13 cellular contexts compared by ENCODE assay signal in the genomic region with DNA sequence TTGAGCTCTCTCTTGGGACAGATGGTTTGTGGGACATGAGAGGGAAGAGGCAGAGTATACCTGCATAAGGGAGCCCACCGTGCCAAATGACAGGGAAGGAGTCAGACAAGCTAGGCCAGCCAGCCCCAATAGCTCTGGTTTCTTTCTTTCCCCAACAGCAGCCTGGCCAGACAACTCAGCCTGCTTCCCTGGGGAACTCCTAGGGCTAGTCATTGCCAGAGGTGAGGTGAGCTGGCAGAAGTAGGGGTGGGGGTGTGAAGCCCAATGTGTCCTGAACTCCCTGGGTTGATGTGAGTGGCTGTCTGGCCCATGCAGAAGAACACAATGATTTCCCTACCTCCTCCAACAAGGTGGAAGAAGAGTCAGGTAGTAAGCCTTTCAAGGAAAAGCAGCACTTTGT.
DNase-seq lines count a peak whose midpoint lies in the region; ATAC-seq and TF ChIP-seq lines count a peak whose summit lies in the region.
"Had no signal": no experiment of that assay in that cellular context is flagged by ENCODE, and none has a peak within 500 bp of the region (broad histone marks: within the 10 kb centered on the region; RNA-seq: fewer than 3 reads in every experiment).

No MANE protein-coding gene starts in this region.

- WGBS in esophagus, 2 donors: 88 to 100% methylated on average over 1 of the region's 1 CpG

- no peaks in the 10 kb centered on the region for H3K27me3 ChIP-seq in esophagus (ENCODE audit: control insufficient read depth in 1 of 2, insufficient read depth in 2 of 2, low read length in 2 of 2)
- H3K27me3 ChIP-seq in lower lobe of right lung (ENCODE audit: low read depth): no peaks in the 10 kb centered on the region

- peak overlapping the region; percentile 27 to 36 for H3K27ac ChIP-seq in esophagus (ENCODE audit: low read depth in 2 of 2, low read length in 1 of 2)
- no peak overlapping the region for H3K27ac ChIP-seq in lower lobe of right lung

- H3K4me1 Mint-ChIP-seq in activated CD4-positive, alpha-beta memory T cell treated with anti-CD3 and anti-CD28 coated beads for 36 hours (ENCODE audit: low read depth): peaks cover 18% of the 10 kb centered on the region
- H3K4me1 Mint-ChIP-seq in activated CD4-positive, alpha-beta memory T cell treated with anti-CD3 and anti-CD28 coated beads, Interleukin-2, amount 10 ng/mL, durations not matched to agents 7 days and 5 days: peaks cover 11% of the 10 kb centered on the region
- H3K4me1 Mint-ChIP-seq in stimulated activated effector memory CD8-positive, alpha-beta T cell treated with anti-CD3 and anti-CD28 coated beads, Interleukin-12 subunit alpha, Interleukin-12 subunit beta, amount 100 ng/mL, for 72 hours: peaks cover 38% of the 10 kb centered on the region
- peaks cover 10% of the 10 kb centered on the region for H3K4me1 Mint-ChIP-seq in activated CD8-positive, alpha-beta memory T cell treated with anti-CD3 and anti-CD28 coated beads, Interleukin-2, amount 10 ng/mL, durations not matched to agents 7 days and 5 days

- H3K4me3 ChIP-seq in esophagus (ENCODE audit: low read depth in 1 of 2, low read length in 2 of 2) (no peak overlapping the region), lower lobe of right lung (no peak overlapping the region)

- intact Hi-C loops in activated CD4-positive, alpha-beta memory T cell treated with anti-CD3 and anti-CD28 coated beads for 36 hours (cut with micrococcal nuclease): no loop called here
- intact Hi-C loops in lower lobe of right lung (cut with DNase I): no loop called here

- CTCF ChIA-PET in activated CD4-positive, alpha-beta memory T cell treated with anti-CD3 and anti-CD28 coated beads for 36 hours (lab: Charles Lee): no interaction called here
- CTCF ChIA-PET in activated CD4-positive, alpha-beta memory T cell treated with anti-CD3 and anti-CD28 coated beads, Interleukin-2, amount 10 ng/mL, durations not matched to agents 7 days and 5 days (lab: Charles Lee): no interaction called here
- CTCF ChIA-PET in activated CD8-positive, alpha-beta memory T cell treated with anti-CD3 and anti-CD28 coated beads, Interleukin-2, amount 10 ng/mL, durations not matched to agents 7 days and 5 days (lab: Charles Lee): interaction anchor here (0.9 kb wide), 1 partner anchor 23 kb away, joined by 3 read pairs; no protein-coding TSS in a partner anchor

- H3K9me3 ChIP-seq in esophagus (ENCODE audit: control insufficient read depth in 2 of 2, insufficient read depth in 1 of 2, low read depth in 1 of 2, low read length in 1 of 2): no peaks in the 10 kb centered on the region
- no peaks in the 10 kb centered on the region for H3K9me3 ChIP-seq in lower lobe of right lung
- H3K9me3 ChIP-seq: SK-N-SH had no signal

- H3K4me1 ChIP-seq in esophagus (ENCODE audit: control insufficient read depth in 2 of 2, insufficient read depth in 2 of 2, low read length in 1 of 2): peaks cover 0 to 14% of the 10 kb centered on the region in 2 donors
- no peaks in the 10 kb centered on the region for H3K4me1 ChIP-seq in lower lobe of right lung

- TF ChIP-seq CTCF in lower lobe of right lung (IDR thresholded peaks at IDR 0.05): no peak

- POLR2A ChIA-PET in activated CD4-positive, alpha-beta memory T cell treated with anti-CD3 and anti-CD28 coated beads for 36 hours (lab: Charles Lee): no interaction called here
- POLR2A ChIA-PET in activated CD4-positive, alpha-beta memory T cell treated with anti-CD3 and anti-CD28 coated beads, Interleukin-2, amount 10 ng/mL, durations not matched to agents 7 days and 5 days (lab: Charles Lee): no interaction called here

- H3K27me3 Mint-ChIP-seq in activated CD4-positive, alpha-beta memory T cell treated with anti-CD3 and anti-CD28 coated beads for 36 hours: no peaks in the 10 kb centered on the region
- H3K27me3 Mint-ChIP-seq in activated CD4-positive, alpha-beta memory T cell treated with anti-CD3 and anti-CD28 coated beads, Interleukin-2, amount 10 ng/mL, durations not matched to agents 7 days and 5 days: no peaks in the 10 kb centered on the region
- no peaks in the 10 kb centered on the region for H3K27me3 Mint-ChIP-seq in activated CD8-positive, alpha-beta memory T cell treated with anti-CD3 and anti-CD28 coated beads, Interleukin-2, amount 10 ng/mL, durations not matched to agents 7 days and 5 days
- H3K27me3 Mint-ChIP-seq: CD4-positive, alpha-beta memory T cell had no signal

- peak; percentile 44 for DNase-seq in activated CD4-positive, alpha-beta memory T cell treated with anti-CD3 and anti-CD28 coated beads for 36 hours
- DNase-seq in activated CD4-positive, alpha-beta memory T cell treated with anti-CD3 and anti-CD28 coated beads, Interleukin-2, amount 10 ng/mL, durations not matched to agents 7 days and 5 days: no peak
- DNase-seq in stimulated activated effector memory CD8-positive, alpha-beta T cell treated with anti-CD3 and anti-CD28 coated beads, Interleukin-12 subunit alpha, Interleukin-12 subunit beta, amount 100 ng/mL, for 72 hours (ENCODE audit: low spot score in 2 of 2): no peak
- DNase-seq in activated CD8-positive, alpha-beta memory T cell treated with anti-CD3 and anti-CD28 coated beads, Interleukin-2, amount 10 ng/mL, durations not matched to agents 7 days and 5 days: no peak
- DNase-seq in lower lobe of right lung: no peak
- DNase-seq: CD4-positive, alpha-beta memory T cell; immature natural killer cell; NCI-H1694 treated with DMSO at 0.1 percent for 48 hours; occipital lobe; SK-N-SH had no signal

- peaks cover 4% of the 10 kb centered on the region for H3K36me3 Mint-ChIP-seq in activated CD4-positive, alpha-beta memory T cell treated with anti-CD3 and anti-CD28 coated beads for 36 hours
- peaks cover 26% of the 10 kb centered on the region for H3K36me3 Mint-ChIP-seq in activated CD4-positive, alpha-beta memory T cell treated with anti-CD3 and anti-CD28 coated beads, Interleukin-2, amount 10 ng/mL, durations not matched to agents 7 days and 5 days (ENCODE audit: low read depth)
- no peaks in the 10 kb centered on the region for H3K36me3 Mint-ChIP-seq in stimulated activated effector memory CD8-positive, alpha-beta T cell treated with anti-CD3 and anti-CD28 coated beads, Interleukin-12 subunit alpha, Interleukin-12 subunit beta, amount 100 ng/mL, for 72 hours
- H3K36me3 Mint-ChIP-seq in activated CD8-positive, alpha-beta memory T cell treated with anti-CD3 and anti-CD28 coated beads, Interleukin-2, amount 10 ng/mL, durations not matched to agents 7 days and 5 days: peaks cover 12% of the 10 kb centered on the region

- no peak overlapping the region for H3K27ac Mint-ChIP-seq in activated CD4-positive, alpha-beta memory T cell treated with anti-CD3 and anti-CD28 coated beads for 36 hours
- H3K27ac Mint-ChIP-seq in activated CD4-positive, alpha-beta memory T cell treated with anti-CD3 and anti-CD28 coated beads, Interleukin-2, amount 10 ng/mL, durations not matched to agents 7 days and 5 days: no peak overlapping the region
- H3K27ac Mint-ChIP-seq in stimulated activated effector memory CD8-positive, alpha-beta T cell treated with anti-CD3 and anti-CD28 coated beads, Interleukin-12 subunit alpha, Interleukin-12 subunit beta, amount 100 ng/mL, for 72 hours: peak overlapping the region; percentile 69
- H3K27ac Mint-ChIP-seq in activated CD8-positive, alpha-beta memory T cell treated with anti-CD3 and anti-CD28 coated beads, Interleukin-2, amount 10 ng/mL, durations not matched to agents 7 days and 5 days: no peak overlapping the region

- ATAC-seq in HG02798 (IDR thresholded peaks at IDR 0.05; ENCODE audit: poor library complexity, unreplicated experiment) (peak; percentile 44), GM18520 (IDR thresholded peaks at IDR 0.05; ENCODE audit: unreplicated experiment) (no peak), lower lobe of right lung (no peak)
- ATAC-seq in stimulated activated effector memory CD8-positive, alpha-beta T cell treated with anti-CD3 and anti-CD28 coated beads, Interleukin-12 subunit alpha, Interleukin-12 subunit beta, amount 100 ng/mL, for 72 hours: peak; percentile 87
- no peak for ATAC-seq in activated CD8-positive, alpha-beta memory T cell treated with anti-CD3 and anti-CD28 coated beads, Interleukin-2, amount 10 ng/mL, durations not matched to agents 7 days and 5 days

- H3K9me3 Mint-ChIP-seq in activated CD4-positive, alpha-beta memory T cell treated with anti-CD3 and anti-CD28 coated beads for 36 hours: peaks cover 9% of the 10 kb centered on the region
- H3K9me3 Mint-ChIP-seq in activated CD4-positive, alpha-beta memory T cell treated with anti-CD3 and anti-CD28 coated beads, Interleukin-2, amount 10 ng/mL, durations not matched to agents 7 days and 5 days: no peaks in the 10 kb centered on the region
- H3K9me3 Mint-ChIP-seq in stimulated activated effector memory CD8-positive, alpha-beta T cell treated with anti-CD3 and anti-CD28 coated beads, Interleukin-12 subunit alpha, Interleukin-12 subunit beta, amount 100 ng/mL, for 72 hours: peaks cover 2% of the 10 kb centered on the region
- peaks cover 2% of the 10 kb centered on the region for H3K9me3 Mint-ChIP-seq in activated CD8-positive, alpha-beta memory T cell treated with anti-CD3 and anti-CD28 coated beads, Interleukin-2, amount 10 ng/mL, durations not matched to agents 7 days and 5 days (ENCODE audit: low read depth)
- H3K9me3 Mint-ChIP-seq: immature natural killer cell had no signal

- H3K4me3 Mint-ChIP-seq in activated CD4-positive, alpha-beta memory T cell treated with anti-CD3 and anti-CD28 coated beads for 36 hours: no peak overlapping the region
- no peak overlapping the region for H3K4me3 Mint-ChIP-seq in activated CD4-positive, alpha-beta memory T cell treated with anti-CD3 and anti-CD28 coated beads, Interleukin-2, amount 10 ng/mL, durations not matched to agents 7 days and 5 days
- peak overlapping the region; percentile 23 for H3K4me3 Mint-ChIP-seq in stimulated activated effector memory CD8-positive, alpha-beta T cell treated with anti-CD3 and anti-CD28 coated beads, Interleukin-12 subunit alpha, Interleukin-12 subunit beta, amount 100 ng/mL, for 72 hours
- no peak overlapping the region for H3K4me3 Mint-ChIP-seq in activated CD8-positive, alpha-beta memory T cell treated with anti-CD3 and anti-CD28 coated beads, Interleukin-2, amount 10 ng/mL, durations not matched to agents 7 days and 5 days
- H3K4me3 Mint-ChIP-seq: CD4-positive, alpha-beta memory T cell; immature natural killer cell had no signal

- H3K36me3 ChIP-seq in esophagus (ENCODE audit: control insufficient read depth in 2 of 2, insufficient read depth in 2 of 2, low read length in 1 of 2): no peaks in the 10 kb centered on the region
- no peaks in the 10 kb centered on the region for H3K36me3 ChIP-seq in lower lobe of right lung

Comparison
In these comparisons a context has a peak if more than half of its experiments do, and no peak if none do; other contexts are left out.
1. ATAC-seq: peak in HG02798 (single experiment) and stimulated activated effector memory CD8-positive, alpha-beta T cell treated with anti-CD3 and anti-CD28 coated beads, Interleukin-12 subunit alpha, Interleukin-12 subunit beta, amount 100 ng/mL, for 72 hours (single experiment); none in activated CD8-positive, alpha-beta memory T cell treated with anti-CD3 and anti-CD28 coated beads, Interleukin-2, amount 10 ng/mL, durations not matched to agents 7 days and 5 days (single experiment), GM18520 (single experiment) and lower lobe of right lung (0 of 2).